In genomic region chr5:95821110-95822021, GRCh38 we compare ENCODE assay signal across 1 cellular context.
TF ChIP-seq lines count a peak whose summit lies in the region.

No MANE protein-coding gene starts in this region.

TF ChIP-seq in GM23338, 12 proteins besides CTCF, POLR2A, EP300 and RAD21 (continued from another document):
- no peak for TF ChIP-seq ZNF462 (CRISPR knock-in tag; IDR thresholded peaks at IDR 0.05)
- no peak for TF ChIP-seq ZNF114 (CRISPR knock-in tag; IDR thresholded peaks at IDR 0.05)
- TF ChIP-seq CREB1 (CRISPR knock-in tag; IDR thresholded peaks at IDR 0.05; ENCODE audit: low read depth): no peak
- no peak for TF ChIP-seq ETS1 (IDR thresholded peaks at IDR 0.05)
- TF ChIP-seq REST (IDR thresholded peaks at IDR 0.05; ENCODE audit: unreplicated experiment): no peak
- TF ChIP-seq STAT1 (IDR thresholded peaks at IDR 0.05; ENCODE audit: unreplicated experiment): no peak
- no peak for TF ChIP-seq EZH2phosphoT487 (IDR thresholded peaks at IDR 0.05; ENCODE audit: unreplicated experiment)
- TF ChIP-seq EZH2 (IDR thresholded peaks at IDR 0.05; ENCODE audit: low read depth, unreplicated experiment): no peak
